ENCODE assay signal across 19 cellular contexts in the genomic region with DNA sequence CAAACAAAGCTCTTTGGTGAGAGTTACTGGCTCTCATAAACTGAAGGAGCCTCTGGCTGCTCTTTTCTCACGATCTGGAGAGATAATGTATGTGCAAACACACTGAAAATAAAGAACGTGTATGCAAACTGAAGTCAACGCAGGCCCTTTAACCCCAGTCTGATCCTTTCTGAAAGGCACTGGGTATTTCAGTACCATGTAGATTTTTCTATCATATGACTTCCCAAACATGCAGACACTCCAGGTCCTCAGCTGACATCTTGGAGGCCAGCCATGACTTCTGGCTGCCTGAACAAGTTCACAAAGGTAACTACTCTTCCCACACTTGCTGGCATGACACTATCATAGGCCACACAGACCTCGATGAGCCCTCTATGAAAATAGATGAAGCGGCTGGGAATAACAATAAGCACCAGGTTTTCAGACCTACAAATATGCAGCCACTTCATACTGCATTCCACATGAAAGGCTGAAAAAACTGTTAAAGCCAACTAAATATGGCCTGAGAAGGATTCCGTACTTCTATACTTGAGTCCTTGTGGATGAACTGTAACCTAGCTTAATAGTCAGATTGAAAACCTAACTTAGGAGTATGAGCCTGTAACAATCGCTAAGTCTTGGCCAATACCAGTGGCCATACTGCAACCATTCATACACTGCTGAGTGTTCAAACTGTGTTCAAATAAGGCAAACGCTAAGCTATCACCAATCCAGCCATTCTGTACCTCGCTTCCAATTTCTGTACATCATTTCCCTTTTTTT.
DNase-seq lines count a peak whose midpoint lies in the region; ATAC-seq and TF ChIP-seq lines count a peak whose summit lies in the region.
"Had no signal": no experiment of that assay in that cellular context is flagged by ENCODE, and none has a peak within 500 bp of the region (broad histone marks: within the 10 kb centered on the region; RNA-seq: fewer than 3 reads in every experiment).

No MANE protein-coding gene starts in this region.

- H3K36me3 ChIP-seq in mucosa of descending colon (ENCODE audit: low read depth) = no peaks in the 10 kb centered on the region
- H3K36me3 ChIP-seq in thyroid gland = no peaks in the 10 kb centered on the region

- 77 to 78% methylated on average over 9 of the region's 9 CpGs for WGBS in thyroid gland, 2 donors

- TF ChIP-seq CTCF in mucosa of descending colon (IDR thresholded peaks at IDR 0.05) (no peak), thyroid gland (IDR thresholded peaks at IDR 0.05) (no peak)

- H3K27ac ChIP-seq in thyroid gland = no peak overlapping the region
- H3K27ac ChIP-seq: 22Rv1, KMS-11 had no signal

- intact Hi-C loops in cardiac septum (cut with DNase I) = no loop called here
- intact Hi-C loops in mucosa of descending colon (cut with DNase I, micrococcal nuclease) = no loop called here
- intact Hi-C loops in thyroid gland (cut with DNase I) = no loop called here

- no peaks in the 10 kb centered on the region for H3K27me3 ChIP-seq in thyroid gland

- H3K4me3 ChIP-seq in mucosa of descending colon (no peak overlapping the region), thyroid gland (replicated peaks in 1 of 3) (no peak overlapping the region)

- H3K4me1 ChIP-seq in mucosa of descending colon (ENCODE audit: low read depth) (peaks cover 15% of the 10 kb centered on the region), thyroid gland (peaks cover 4 to 18% of the 10 kb centered on the region in 2 donors)

- TF ChIP-seq POLR2A in thyroid gland (IDR thresholded peaks at IDR 0.05) = no peak

- H3K9me3 ChIP-seq in mucosa of descending colon (no peaks in the 10 kb centered on the region), thyroid gland (no peaks in the 10 kb centered on the region)
- H3K9me3 ChIP-seq: Caco-2 had no signal

- peak; percentile 28 for ATAC-seq in mucosa of descending colon
- no peak for ATAC-seq in HG02981 (IDR thresholded peaks at IDR 0.05; ENCODE audit: unreplicated experiment)
- ATAC-seq in GM18870 (IDR thresholded peaks at IDR 0.05; ENCODE audit: unreplicated experiment) = no peak
- ATAC-seq: effector memory CD8-positive, alpha-beta T cell; stimulated activated naive CD8-positive, alpha-beta T cell treated with anti-CD3 and anti-CD28 coated beads, Interleukin-15, Interleukin-2, amounts not matched to agents 100 U/mL and 50 U/mL, for 24 hours had no signal

- peak; percentile 18 for DNase-seq in NCI-H748 (lab: John Stamatoyannopoulos, UW; ENCODE audit: unreplicated experiment)
- no peak for DNase-seq in NCI-H748 treated with DMSO at 0.1 percent for 48 hours (lab: John Stamatoyannopoulos, UW)
- peak; percentile 82 for DNase-seq in cardiac septum (ENCODE audit: low spot score)
- peak in 2 of 3 donors; percentile 46 to 58 for DNase-seq in mucosa of descending colon
- peak; percentile 86 to 92 for DNase-seq in thyroid gland
- DNase-seq in activated T-cell treated with anti-CD3 and anti-CD28 coated beads, Interleukin-2, amount 50 U/mL, for 1 hour = no peak
- DNase-seq: amniotic stem cell; Caco-2; effector memory CD8-positive, alpha-beta T cell; NCI-H1048; NCI-H2029 treated with DMSO at 0.1 percent for 48 hours; RPMI8226; stimulated activated CD4-positive, alpha-beta T cell treated with anti-CD3 and anti-CD28 coated beads, Interleukin-1b, Interleukin-23, amount 100 ng/mL, for 48 hours; stimulated activated naive CD8-positive, alpha-beta T cell treated with anti-CD3 and anti-CD28 coated beads, Interleukin-15, Interleukin-2, amounts not matched to agents 100 U/mL and 50 U/mL, for 24 hours; SW 1271 had no signal

Comparison
In these comparisons a context has a peak if more than half of its experiments do, and no peak if none do; other contexts are left out.
1. DNase-seq: peak in NCI-H748 (single experiment), cardiac septum (single experiment), mucosa of descending colon (2 of 3) and thyroid gland (2 of 2); none in NCI-H748 treated with DMSO at 0.1 percent for 48 hours (single experiment) and activated T-cell treated with anti-CD3 and anti-CD28 coated beads, Interleukin-2, amount 50 U/mL, for 1 hour (single experiment).